ENCODE assay signal across 16 cellular contexts in genomic region chr6:83083476-83083875, GRCh38.
"Had no signal": no experiment of that assay in that cellular context is flagged by ENCODE, and none has a peak within 500 bp of the region (broad histone marks: within the 10 kb centered on the region; RNA-seq: fewer than 3 reads in every experiment).

No MANE protein-coding gene starts in this region.

- H3K27ac ChIP-seq: RWPE1 had no signal

- ATAC-seq: T-cell had no signal

- DNase-seq: KBM-7, MG63, NCI-H1092 treated with DMSO at 0.1 percent for 48 hours, NCI-H1436, NCI-H187, NCI-H2029, NCI-H2081 treated with DMSO at 0.1 percent for 48 hours, NCI-H2227 treated with DMSO at 0.1 percent for 48 hours, NCI-H524, NCI-H526 treated with DMSO at 0.1 percent for 48 hours, NCI-H82, SHP77, SK-N-SH, SW 1271, T-cell had no signal
